In the genomic region with DNA sequence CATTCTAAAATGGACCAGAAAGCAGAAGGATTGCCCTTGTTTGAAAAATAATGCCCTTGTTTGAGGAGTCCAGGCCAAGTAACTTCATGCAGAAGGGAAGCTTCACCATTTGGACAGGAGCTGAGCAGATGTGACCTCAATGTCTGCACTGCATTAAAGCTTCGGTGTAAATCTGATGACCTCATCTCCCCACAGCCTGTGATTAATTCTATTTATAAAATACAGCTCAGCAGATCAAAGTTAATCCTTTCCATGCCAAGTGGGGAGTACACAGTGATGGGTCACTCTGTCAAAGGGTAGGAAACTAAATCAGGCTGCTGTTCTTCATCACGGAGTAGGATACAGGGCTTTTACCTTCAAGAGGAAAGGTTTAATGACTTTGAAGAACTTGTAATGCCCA, we compare ENCODE assay signal across 24 cellular contexts.
DNase-seq lines count a peak whose midpoint lies in the region; ATAC-seq and TF ChIP-seq lines count a peak whose summit lies in the region.
"Had no signal": no experiment of that assay in that cellular context is flagged by ENCODE, and none has a peak within 500 bp of the region (broad histone marks: within the 10 kb centered on the region; RNA-seq: fewer than 3 reads in every experiment).

No MANE protein-coding gene starts in this region.

- ATAC-seq in GM18502 (IDR thresholded peaks at IDR 0.05; ENCODE audit: poor library complexity, unreplicated experiment) = no peak
- ATAC-seq: mucosa of descending colon had no signal

- DNase-seq in H4 (ENCODE audit: low spot score) (peak; percentile 6), RKO (ENCODE audit: low spot score) (peak; percentile 12), fibroblast of mammary gland (ENCODE audit: low read depth) (peak; percentile 64), skeletal muscle cell (ENCODE audit: low read depth) (peak; percentile 28), SW480 (ENCODE audit: low spot score) (no peak), islet precursor cell (no peak)
- DNase-seq: activated B cell treated with CpG ODN at 0.5 μM for 24 hours; activated CD4-positive, alpha-beta memory T cell treated with anti-CD3 and anti-CD28 coated beads, Interleukin-2, amount 10 ng/mL, durations not matched to agents 7 days and 5 days; activated gamma-delta T cell treated with Interleukin-2 at 50 U/mL for 16 hours; activated T-cell treated with anti-CD3 and anti-CD28 coated beads for 4 hours; amniotic stem cell; Calu3; central memory CD4-positive, alpha-beta T cell; dorsolateral prefrontal cortex; glutamatergic neuron; left lung; mucosa of descending colon; NCI-H774; PC-9; stimulated activated CD4-positive, alpha-beta T cell treated with anti-CD3 and anti-CD28 coated beads, Interleukin-12 subunit alpha, Interleukin-12 subunit beta, amount 100 ng/mL, for 4 hours had no signal

- no peak for TF ChIP-seq CTCF in fibroblast of mammary gland (conservative IDR thresholded peaks at IDR 0.05; ENCODE audit: control insufficient read depth, insufficient read depth, low read depth, low read length)

- H3K4me3 ChIP-seq in fibroblast of mammary gland (ENCODE audit: control insufficient read depth, low read depth, low read length) = no peak overlapping the region
- H3K4me3 ChIP-seq in skeletal muscle cell (ENCODE audit: low read depth, low read length) = no peak overlapping the region
- H3K4me3 ChIP-seq: BLaER1, dorsolateral prefrontal cortex, left lung, mucosa of descending colon, neural progenitor cell, PC-9, SK-N-MC had no signal

Comparison
In these comparisons a context has a peak if more than half of its experiments do, and no peak if none do; other contexts are left out.
1. DNase-seq: peak in H4 (single experiment), RKO (single experiment), fibroblast of mammary gland (single experiment) and skeletal muscle cell (single experiment); none in SW480 (single experiment) and islet precursor cell (single experiment).